In genomic region chr9:26670052-26670640, GRCh38 we compare ENCODE assay signal across 2 cellular contexts.
TF ChIP-seq lines count a peak whose summit lies in the region.

No MANE protein-coding gene starts in this region.

TF ChIP-seq in H1, 55 proteins besides CTCF, POLR2A, EP300 and RAD21:
- TF ChIP-seq BRCA1 (IDR thresholded peaks at IDR 0.05; ENCODE audit: low read depth, low read length) (no peak), BCL11A (IDR thresholded peaks at IDR 0.05; ENCODE audit: low read depth in 2 of 2, low read length in 2 of 2) (no peak)

TF ChIP-seq in HepG2, 621 proteins besides CTCF, POLR2A, EP300 and RAD21:
- TF ChIP-seq SPEN (CRISPR knock-in tag; IDR thresholded peaks at IDR 0.05; ENCODE audit: low read depth), result no peak
- TF ChIP-seq, protein P1, sequence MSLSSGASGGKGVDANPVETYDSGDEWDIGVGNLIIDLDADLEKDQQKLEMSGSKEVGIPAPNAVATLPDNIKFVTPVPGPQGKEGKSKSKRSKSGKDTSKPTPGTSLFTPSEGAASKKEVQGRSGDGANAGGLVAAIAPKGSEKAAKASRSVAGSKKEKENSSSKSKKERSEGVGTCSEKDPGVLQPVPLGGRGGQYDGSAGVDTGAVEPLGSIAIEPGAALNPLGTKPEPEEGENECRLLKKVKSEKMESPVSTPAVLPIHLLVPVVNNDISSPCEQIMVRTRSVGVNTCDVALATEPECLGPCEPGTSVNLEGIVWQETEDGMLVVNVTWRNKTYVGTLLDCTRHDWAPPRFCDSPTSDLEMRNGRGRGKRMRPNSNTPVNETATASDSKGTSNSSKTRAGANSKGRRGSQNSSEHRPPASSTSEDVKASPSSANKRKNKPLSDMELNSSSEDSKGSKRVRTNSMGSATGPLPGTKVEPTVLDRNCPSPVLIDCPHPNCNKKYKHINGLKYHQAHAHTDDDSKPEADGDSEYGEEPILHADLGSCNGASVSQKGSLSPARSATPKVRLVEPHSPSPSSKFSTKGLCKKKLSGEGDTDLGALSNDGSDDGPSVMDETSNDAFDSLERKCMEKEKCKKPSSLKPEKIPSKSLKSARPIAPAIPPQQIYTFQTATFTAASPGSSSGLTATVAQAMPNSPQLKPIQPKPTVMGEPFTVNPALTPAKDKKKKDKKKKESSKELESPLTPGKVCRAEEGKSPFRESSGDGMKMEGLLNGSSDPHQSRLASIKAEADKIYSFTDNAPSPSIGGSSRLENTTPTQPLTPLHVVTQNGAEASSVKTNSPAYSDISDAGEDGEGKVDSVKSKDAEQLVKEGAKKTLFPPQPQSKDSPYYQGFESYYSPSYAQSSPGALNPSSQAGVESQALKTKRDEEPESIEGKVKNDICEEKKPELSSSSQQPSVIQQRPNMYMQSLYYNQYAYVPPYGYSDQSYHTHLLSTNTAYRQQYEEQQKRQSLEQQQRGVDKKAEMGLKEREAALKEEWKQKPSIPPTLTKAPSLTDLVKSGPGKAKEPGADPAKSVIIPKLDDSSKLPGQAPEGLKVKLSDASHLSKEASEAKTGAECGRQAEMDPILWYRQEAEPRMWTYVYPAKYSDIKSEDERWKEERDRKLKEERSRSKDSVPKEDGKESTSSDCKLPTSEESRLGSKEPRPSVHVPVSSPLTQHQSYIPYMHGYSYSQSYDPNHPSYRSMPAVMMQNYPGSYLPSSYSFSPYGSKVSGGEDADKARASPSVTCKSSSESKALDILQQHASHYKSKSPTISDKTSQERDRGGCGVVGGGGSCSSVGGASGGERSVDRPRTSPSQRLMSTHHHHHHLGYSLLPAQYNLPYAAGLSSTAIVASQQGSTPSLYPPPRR (CRISPR knock-in tag; IDR thresholded peaks at IDR 0.05; ENCODE audit: borderline replicate concordance), result no peak
- TF ChIP-seq, protein P2, sequence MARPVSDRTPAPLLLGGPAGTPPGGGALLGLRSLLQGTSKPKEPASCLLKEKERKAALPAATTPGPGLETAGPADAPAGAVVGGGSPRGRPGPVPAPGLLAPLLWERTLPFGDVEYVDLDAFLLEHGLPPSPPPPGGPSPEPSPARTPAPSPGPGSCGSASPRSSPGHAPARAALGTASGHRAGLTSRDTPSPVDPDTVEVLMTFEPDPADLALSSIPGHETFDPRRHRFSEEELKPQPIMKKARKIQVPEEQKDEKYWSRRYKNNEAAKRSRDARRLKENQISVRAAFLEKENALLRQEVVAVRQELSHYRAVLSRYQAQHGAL (CRISPR knock-in tag; IDR thresholded peaks at IDR 0.05; ENCODE audit: not compliant biosample characterization), result no peak
- no peak for TF ChIP-seq SP1 (IDR thresholded peaks at IDR 0.05)
- TF ChIP-seq SP1 (CRISPR knock-in tag; IDR thresholded peaks at IDR 0.05), result no peak
- no peak for TF ChIP-seq ZSCAN20 (CRISPR knock-in tag; IDR thresholded peaks at IDR 0.05; ENCODE audit: borderline replicate concordance)
- no peak for TF ChIP-seq ZFP90 (CRISPR knock-in tag; IDR thresholded peaks at IDR 0.05; ENCODE audit: borderline replicate concordance)
- no peak for TF ChIP-seq ZBTB46 (CRISPR knock-in tag; IDR thresholded peaks at IDR 0.05; ENCODE audit: borderline replicate concordance)
- TF ChIP-seq ZNF768 (CRISPR knock-in tag; IDR thresholded peaks at IDR 0.05), result no peak
- no peak for TF ChIP-seq CHD4 (IDR thresholded peaks at IDR 0.05; ENCODE audit: borderline replicate concordance, low read length)
- TF ChIP-seq CREB1 (IDR thresholded peaks at IDR 0.05), result no peak
- TF ChIP-seq CREB1 (CRISPR knock-in tag; IDR thresholded peaks at IDR 0.05), result no peak
- TF ChIP-seq ZNF660 (CRISPR knock-in tag; IDR thresholded peaks at IDR 0.05; ENCODE audit: borderline replicate concordance, low read depth), result no peak
- TF ChIP-seq ZNF33A (CRISPR knock-in tag; IDR thresholded peaks at IDR 0.05; ENCODE audit: borderline replicate concordance), result no peak
- no peak for TF ChIP-seq TP53 (CRISPR knock-in tag; conservative IDR thresholded peaks at IDR 0.05)
- TF ChIP-seq NFYC (CRISPR knock-in tag; IDR thresholded peaks at IDR 0.05), result no peak
